In the genomic region with DNA sequence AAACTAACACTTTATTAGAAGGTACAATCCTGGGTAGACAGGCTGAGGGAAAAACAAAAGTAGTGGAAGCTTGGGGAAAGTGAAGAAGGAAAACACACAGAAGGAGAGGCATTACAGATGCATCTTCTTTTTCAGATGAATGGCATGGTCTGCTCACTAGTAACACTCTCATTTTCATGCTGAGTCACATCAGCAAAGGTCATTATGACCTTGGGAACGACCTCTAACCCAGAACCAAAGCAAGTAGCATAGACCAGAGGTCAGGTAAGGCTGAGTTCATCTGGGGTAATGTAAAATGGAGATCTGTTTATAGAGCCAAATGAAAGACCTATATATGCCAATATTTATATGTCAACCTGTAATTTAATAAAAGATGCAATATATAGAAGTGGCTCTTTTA, we compare ENCODE assay signal across 9 cellular contexts.
"Had no signal": no experiment of that assay in that cellular context is flagged by ENCODE, and none has a peak within 500 bp of the region (broad histone marks: within the 10 kb centered on the region; RNA-seq: fewer than 3 reads in every experiment).

No MANE protein-coding gene starts in this region.

- H2AFZ ChIP-seq: GM23248 had no signal

- H3K9ac ChIP-seq: GM23248 had no signal

- H3K9me3 ChIP-seq: HAP-1 had no signal

- H3K36me3 ChIP-seq: HAP-1 had no signal

- H3K27ac Mint-ChIP-seq: HFFc6 had no signal

- ATAC-seq: HCT116, K562 had no signal

- H3K4me1 ChIP-seq: HAP-1 had no signal

- H3K4me3 ChIP-seq: GM23248, HAP-1, K562 had no signal

- FAIRE-seq: K562 had no signal

- H3K27ac ChIP-seq: GM23248, HL-60 had no signal

- DNase-seq: GM23248, H7, HFFc6, IMR-90, KG1 had no signal

- H3K4me3 Mint-ChIP-seq: HFFc6 had no signal
